15 cellular contexts compared by ENCODE assay signal in the genomic region with DNA sequence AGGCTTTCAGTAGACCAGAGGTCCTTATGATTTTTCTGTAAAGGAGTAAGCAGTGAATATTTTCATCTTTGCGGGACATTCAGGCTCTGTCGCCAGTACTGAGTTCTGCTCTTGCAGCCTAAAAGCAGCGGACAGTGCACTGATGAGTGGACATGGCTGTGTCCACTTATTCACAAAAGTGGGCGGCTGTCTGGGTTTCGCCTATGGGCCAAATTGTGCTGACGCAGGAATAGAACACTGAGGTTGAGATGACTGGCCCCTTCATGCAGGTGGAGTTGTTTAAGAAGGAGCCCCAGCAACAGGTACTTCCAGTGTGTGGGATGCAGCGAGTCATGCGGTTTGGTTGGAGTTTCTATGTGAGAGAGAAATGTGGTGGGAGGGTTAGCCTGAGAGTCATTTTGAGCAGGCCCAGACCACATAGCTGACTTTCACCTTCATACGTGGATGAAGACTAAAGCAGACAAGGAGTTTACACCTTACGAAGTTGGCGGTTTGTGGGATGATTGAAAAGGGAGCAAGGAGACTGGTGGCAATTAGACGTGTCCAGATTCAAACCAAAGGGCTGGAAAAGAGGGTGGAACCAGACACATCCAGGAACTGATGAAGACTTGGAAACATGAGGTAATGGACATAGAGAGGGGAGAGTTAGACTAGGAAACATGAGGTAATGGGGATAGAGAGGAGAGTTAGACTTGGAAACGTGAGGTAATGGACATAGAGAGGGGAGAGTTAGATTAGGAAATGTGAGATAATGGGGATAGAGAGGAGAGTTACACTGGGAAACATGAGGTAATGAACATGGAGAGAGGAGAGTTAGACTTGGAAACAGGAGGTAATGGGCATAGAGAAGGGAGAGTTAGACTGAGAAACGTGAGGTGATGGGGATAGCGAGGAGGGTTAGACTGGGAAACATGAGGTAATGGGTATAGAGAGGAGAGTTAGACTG. TPM values are rescaled to one million over a fixed set of nuclear protein-coding genes. Genes with fewer than 3 reads are reported as not detected.
DNase-seq lines count a peak whose midpoint lies in the region; ATAC-seq and TF ChIP-seq lines count a peak whose summit lies in the region.
"Had no signal": no experiment of that assay in that cellular context is flagged by ENCODE, and none has a peak within 500 bp of the region (broad histone marks: within the 10 kb centered on the region; RNA-seq: fewer than 3 reads in every experiment).

No MANE protein-coding gene starts in this region.

- peaks cover 4% of the 10 kb centered on the region for H3K4me1 Mint-ChIP-seq in activated CD4-positive, alpha-beta memory T cell treated with anti-CD3 and anti-CD28 coated beads for 36 hours (ENCODE audit: low read depth)

- H3K9me2 ChIP-seq in Karpas-422 (replicated peaks; ENCODE audit: insufficient read depth, low read length), result no peaks in the 10 kb centered on the region

- DNase-seq in GM10248 (ENCODE audit: extremely low spot score) (peak; percentile 71), Karpas-422 (no peak), hepatic stellate cell (ENCODE audit: low spot score) (no peak), NCI-H446 (lab: John Stamatoyannopoulos, UW) (no peak), dermis blood vessel endothelial cell (no peak)
- peak; percentile 92 for DNase-seq in activated CD4-positive, alpha-beta memory T cell treated with anti-CD3 and anti-CD28 coated beads for 36 hours
- DNase-seq in stimulated activated CD4-positive, alpha-beta T cell treated with anti-CD3 and anti-CD28 coated beads, Interleukin-12 subunit alpha, Interleukin-12 subunit beta, amount 100 ng/mL, for 4 hours, result peak; percentile 35
- DNase-seq: NCI-H1417 treated with DMSO at 0.1 percent for 48 hours, stomach had no signal

- intact Hi-C loops in activated CD4-positive, alpha-beta memory T cell treated with anti-CD3 and anti-CD28 coated beads for 36 hours (cut with micrococcal nuclease), result loop anchor here (1.0 to 2.0 kb wide), 3 partner anchors 16 to 46 kb away; partner anchors contain the start of gene IDI1

- no peaks in the 10 kb centered on the region; the same call in 1 of the 2 replicates for H3K79me2 ChIP-seq in Karpas-422 (ENCODE audit: low read length)
- H3K79me2 ChIP-seq: hepatocyte had no signal

- no peak overlapping the region for H3K4me3 ChIP-seq in Karpas-422 (ENCODE audit: low read length)
- H3K4me3 ChIP-seq: hepatocyte, lung, prostate gland, stomach had no signal

- H2AFZ ChIP-seq in Karpas-422 (ENCODE audit: low read length), result no peak overlapping the region
- H2AFZ ChIP-seq: hepatocyte had no signal

- no peaks in the 10 kb centered on the region for H3K27me3 ChIP-seq in Karpas-422 (ENCODE audit: low read length)
- H3K27me3 ChIP-seq: hepatocyte, stomach had no signal

- CTCF ChIA-PET in GM10248 (lab: Yijun Ruan, JAX), result interaction anchor here (1.7 kb wide), 1 partner anchor 9 kb away, joined by 3 read pairs; no protein-coding TSS in a partner anchor
- CTCF ChIA-PET in activated CD4-positive, alpha-beta memory T cell treated with anti-CD3 and anti-CD28 coated beads for 36 hours (lab: Charles Lee), result interaction anchor here (2.4 kb wide), 1 partner anchor 16 kb away, joined by 16 read pairs; no protein-coding TSS in a partner anchor

- no peak overlapping the region for H3K9ac ChIP-seq in Karpas-422 (ENCODE audit: low read length)

- no peak for TF ChIP-seq CTCF in GM10248 (IDR thresholded peaks at IDR 0.05; ENCODE audit: control extremely low read depth, extremely low read depth, low read depth, missing control alignments)

- no peaks in the 10 kb centered on the region for H4K20me1 ChIP-seq in Karpas-422 (ENCODE audit: insufficient read depth, low read depth, low read length)

- H3K9me3 ChIP-seq in Karpas-422 (ENCODE audit: low read length), result no peaks in the 10 kb centered on the region
- H3K9me3 ChIP-seq: prostate gland, stomach had no signal

- no peak overlapping the region for H3K27ac ChIP-seq in Karpas-422 (ENCODE audit: low read length)
- H3K27ac ChIP-seq: hepatocyte, prostate gland, stomach had no signal

- peaks cover 30% of the 10 kb centered on the region for H3K36me3 Mint-ChIP-seq in activated CD4-positive, alpha-beta memory T cell treated with anti-CD3 and anti-CD28 coated beads for 36 hours

- no peak overlapping the region for H3K4me2 ChIP-seq in Karpas-422 (ENCODE audit: low read depth, low read length, poor library complexity, severe bottlenecking)
- H3K4me2 ChIP-seq: hepatocyte had no signal

- no peaks in the 10 kb centered on the region for H3K27me3 Mint-ChIP-seq in activated CD4-positive, alpha-beta memory T cell treated with anti-CD3 and anti-CD28 coated beads for 36 hours

- no peak overlapping the region for H3K4me3 Mint-ChIP-seq in activated CD4-positive, alpha-beta memory T cell treated with anti-CD3 and anti-CD28 coated beads for 36 hours
- H3K4me3 Mint-ChIP-seq: T-helper 1 cell treated with Interleukin-12 subunit alpha and Interleukin-12 subunit beta and Interleukin-4 antibody, amounts not matched to agents 30 μg/mL and 1 μg/mL, for 36 hours had no signal

- H3K27ac Mint-ChIP-seq in activated CD4-positive, alpha-beta memory T cell treated with anti-CD3 and anti-CD28 coated beads for 36 hours, result no peak overlapping the region
- H3K27ac Mint-ChIP-seq: T-helper 1 cell treated with Interleukin-12 subunit alpha and Interleukin-12 subunit beta and Interleukin-4 antibody, amounts not matched to agents 30 μg/mL and 1 μg/mL, for 36 hours had no signal

- H3K9me3 Mint-ChIP-seq in activated CD4-positive, alpha-beta memory T cell treated with anti-CD3 and anti-CD28 coated beads for 36 hours, result no peaks in the 10 kb centered on the region
- H3K9me3 Mint-ChIP-seq: T-helper 1 cell treated with Interleukin-12 subunit alpha and Interleukin-12 subunit beta and Interleukin-4 antibody, amounts not matched to agents 30 μg/mL and 1 μg/mL, for 36 hours had no signal

- POLR2A ChIA-PET in GM10248 (lab: Yijun Ruan, JAX), result no interaction called here
- POLR2A ChIA-PET in activated CD4-positive, alpha-beta memory T cell treated with anti-CD3 and anti-CD28 coated beads for 36 hours (lab: Charles Lee), result interaction anchor here (1.0 kb wide), 1 partner anchor 16 kb away, joined by 3 read pairs; no protein-coding TSS in a partner anchor

- no peaks in the 10 kb centered on the region for H3K4me1 ChIP-seq in Karpas-422 (ENCODE audit: low read length)
- H3K4me1 ChIP-seq: prostate gland, stomach had no signal

- H3K36me3 ChIP-seq in Karpas-422 (ENCODE audit: insufficient read depth, low read length), result peaks cover 12% of the 10 kb centered on the region; the same call in 1 of the 2 replicates

- ATAC-seq in GM21515 (IDR thresholded peaks at IDR 0.05; ENCODE audit: unreplicated experiment), result peak; percentile 86
- ATAC-seq: HCT116 had no signal

RNA-seq across cellular contexts. Expression of gene WDR37, which starts 38.2 kb away (rescaled TPM):
- total RNA-seq in activated CD4-positive, alpha-beta memory T cell treated with anti-CD3 and anti-CD28 coated beads for 36 hours, result 10 to 100 TPM; 18.1 to 19.4 TPM
- 13.3 and 15.2 TPM in 2 replicates for total RNA-seq in Karpas-422 (2014; rRNA removed; shearing (Covaris generic); ENCODE audit: low replicate concordance)
- total RNA-seq in dermis blood vessel endothelial cell, result 18.5 and 24.3 TPM in 2 replicates

RNA-seq across cellular contexts. Expression of gene IDI1, which starts 45.5 kb away (rescaled TPM):
- 10 to 100 TPM; 83.1 to 83.8 TPM for total RNA-seq in activated CD4-positive, alpha-beta memory T cell treated with anti-CD3 and anti-CD28 coated beads for 36 hours
- 129 and 150 TPM in 2 replicates for total RNA-seq in Karpas-422 (2014; rRNA removed; shearing (Covaris generic); ENCODE audit: low replicate concordance)
- 59.6 and 95.5 TPM in 2 replicates for total RNA-seq in dermis blood vessel endothelial cell

Comparison
In these comparisons a context has a peak if more than half of its experiments do, and no peak if none do; other contexts are left out.
1. DNase-seq: peak in GM10248 (single experiment), activated CD4-positive, alpha-beta memory T cell treated with anti-CD3 and anti-CD28 coated beads for 36 hours (single experiment) and stimulated activated CD4-positive, alpha-beta T cell treated with anti-CD3 and anti-CD28 coated beads, Interleukin-12 subunit alpha, Interleukin-12 subunit beta, amount 100 ng/mL, for 4 hours (single experiment); none in Karpas-422 (single experiment), hepatic stellate cell (single experiment), NCI-H446 (0 of 2) and dermis blood vessel endothelial cell (single experiment).